Comparison of ENCODE assay signal across 8 cellular contexts in genomic region chr22:41620646-41621098, GRCh38. TPM values are rescaled to one million over a fixed set of nuclear protein-coding genes. Genes with fewer than 3 reads are reported as not detected.
A peak's percentile ranks its signal among the peaks of the same experiment; 100 is the strongest.
DNase-seq lines count a peak whose midpoint lies in the region; ATAC-seq and TF ChIP-seq lines count a peak whose summit lies in the region.

Gene DESI1 (minus strand): TSS chr22:41621043. CDS start chr22:41620839, 204 bp downstream.

- CTCF ChIA-PET in GM10248 (lab: Yijun Ruan, JAX): interaction anchor here (1.5 kb wide), 2 partner anchors 23 to 46 kb away, joined by 4 to 5 read pairs; no protein-coding TSS in a partner anchor

- peak; percentile 69 for ATAC-seq in GM21528 (IDR thresholded peaks at IDR 0.05; ENCODE audit: low FRiP score, unreplicated experiment)

- DNase-seq in GM10248 (ENCODE audit: extremely low spot score): peak; percentile 47
- DNase-seq in Jurkat, Clone E6-1 (ENCODE audit: low read depth, low spot score): no peak
- DNase-seq in astrocyte of the cerebellum (ENCODE audit: low read depth): no peak
- peak; percentile 67 for DNase-seq in iPS-NIHi7 (ENCODE audit: extremely low spot score)
- peak; percentile 99 for DNase-seq in spleen
- DNase-seq in stimulated activated CD4-positive, alpha-beta T cell treated with anti-CD3 and anti-CD28 coated beads, Interleukin-15, amount 100 ng/mL, for 24 hours: no peak
- no peak for DNase-seq in activated gamma-delta T cell treated with Interleukin-2 at 50 U/mL for 16 hours

- TF ChIP-seq CTCF in GM10248 (IDR thresholded peaks at IDR 0.05; ENCODE audit: control extremely low read depth, extremely low read depth, low read depth, missing control alignments) (no peak), astrocyte of the cerebellum (IDR thresholded peaks at IDR 0.05; ENCODE audit: low read depth, low read length, missing control alignments) (no peak), spleen (IDR thresholded peaks at IDR 0.05 in 8 of 11, conservative IDR thresholded peaks at IDR 0.05 in 3 of 11) (peak in 1 of 11 experiments; percentile 8)

- H3K4me1 ChIP-seq in spleen: peaks cover 28 to 82% (median 46%) of the 10 kb centered on the region in 6 donors

- H3K27me3 ChIP-seq in spleen (replicated peaks in 1 of 7): no peaks in the 10 kb centered on the region

- peaks cover 6 to 37% (median 31%) of the 10 kb centered on the region in 6 donors for H3K36me3 ChIP-seq in spleen

- WGBS in spleen, 5 donors: 0 to 2% (median 1%) methylated on average over 10 to 39 of the region's 39 CpGs

- peak within 1 kb of the TSS; percentile 92 to 99 (median 96) for H3K27ac ChIP-seq in spleen

- POLR2A ChIA-PET in GM10248 (lab: Yijun Ruan, JAX): interaction anchor here (0.6 to 2.0 kb wide), 5 partner anchors 14 to 326 kb away, joined by 3 to 7 read pairs (median 6); partner anchors contain the start of genes PMM1 and TOB2

- peak; percentile 77 to 90 (median 89) for TF ChIP-seq POLR2A in spleen (IDR thresholded peaks at IDR 0.05)

- peak within 1 kb of the TSS; percentile 96 for H3K4me3 ChIP-seq in Jurkat, Clone E6-1 (ENCODE audit: low read length)
- H3K4me3 ChIP-seq in astrocyte of the cerebellum (ENCODE audit: low read depth, low read length): peak within 1 kb of the TSS; percentile 99
- H3K4me3 ChIP-seq in spleen: peak within 1 kb of the TSS; percentile 73 to 99 (median 88)

- in situ Hi-C loops in astrocyte of the cerebellum (cut with HindIII; ENCODE audit: low sequenced_read_pairs): no loop called here

- intact Hi-C loops in spleen (cut with DNase I; ENCODE audit: low total_unique reads): no loop called here

- no peaks in the 10 kb centered on the region for H3K9me3 ChIP-seq in spleen

RNA-seq across cellular contexts. Expression of gene DESI1, which starts in this region (rescaled TPM):
- polyA plus RNA-seq in Jurkat, Clone E6-1 (2012; ENCODE audit: insufficient read depth, insufficient read length): 46.5 TPM
- 10 to 100 TPM; 17.5 to 29.8 (median 24.5) TPM for total RNA-seq in spleen
- 10 to 100 TPM in 1 of 3 donors, 1 to 10 TPM in 2; 8.1 to 13.5 (median 9.8) TPM for polyA plus RNA-seq in spleen

Comparison
In these comparisons a context has a peak if more than half of its experiments do, and no peak if none do; other contexts are left out.
1. DNase-seq: peak in GM10248 (single experiment), iPS-NIHi7 (single experiment) and spleen (single experiment); none in Jurkat, Clone E6-1 (single experiment), astrocyte of the cerebellum (single experiment), stimulated activated CD4-positive, alpha-beta T cell treated with anti-CD3 and anti-CD28 coated beads, Interleukin-15, amount 100 ng/mL, for 24 hours (single experiment) and activated gamma-delta T cell treated with Interleukin-2 at 50 U/mL for 16 hours (single experiment).
2. Peak in every context shown above with its lines, with median percentiles within 50 percentile points of each other: H3K4me3 ChIP-seq.